ENCODE assay signal across 12 cellular contexts in the genomic region with DNA sequence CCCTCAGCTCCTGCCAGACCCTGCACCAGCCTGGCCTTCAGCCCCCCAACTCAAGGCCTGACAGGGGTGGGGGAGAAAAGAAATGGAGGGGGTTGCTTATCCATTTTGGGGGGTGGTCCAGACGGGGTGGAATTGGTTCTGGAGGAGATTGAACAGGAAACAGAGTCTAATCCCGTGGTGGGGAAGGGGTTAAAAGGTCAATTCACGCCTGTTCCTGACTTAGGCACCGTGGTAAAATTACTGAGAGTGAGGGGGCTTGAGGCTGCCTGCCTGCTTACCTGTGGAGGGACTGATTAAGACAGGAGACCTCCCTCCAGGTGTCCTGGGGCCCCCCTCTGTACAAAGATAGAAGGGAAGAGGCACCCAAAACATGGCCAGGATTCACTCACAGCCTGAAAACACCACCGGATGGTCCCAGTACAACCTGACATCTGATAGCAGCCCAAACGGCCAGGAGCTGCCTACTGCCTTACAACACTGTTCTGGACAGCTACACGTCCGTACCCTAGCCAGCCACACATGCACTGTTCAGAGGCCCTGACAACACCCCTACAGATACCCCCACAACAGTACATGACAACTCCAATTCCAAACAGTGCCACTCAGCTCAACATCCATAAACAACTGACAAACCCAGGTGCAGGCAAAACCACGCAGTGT. TPM values are rescaled to one million over a fixed set of nuclear protein-coding genes. Genes with fewer than 3 reads are reported as not detected.
DNase-seq lines count a peak whose midpoint lies in the region; ATAC-seq and TF ChIP-seq lines count a peak whose summit lies in the region.
"Had no signal": no experiment of that assay in that cellular context is flagged by ENCODE, and none has a peak within 500 bp of the region (broad histone marks: within the 10 kb centered on the region; RNA-seq: fewer than 3 reads in every experiment).

No MANE protein-coding gene starts in this region.

- H3K36me3 Mint-ChIP-seq in naive B cell, result no peaks in the 10 kb centered on the region
- H3K36me3 Mint-ChIP-seq: stimulated activated memory B cell treated with anti-CD40 and anti-IgM and Interleukin-4, amounts not matched to agents 10 μg/mL and 1 μg/mL and 100 μg/mL, for 72 hours had no signal

- WGBS in ectodermal cell, 2 experiments, result 7% methylated on average over 9 of the region's 9 CpGs
- WGBS in transverse colon (ENCODE audit: low coverage in 1 of 2), 2 donors, result 43% methylated on average over 9 of the region's 9 CpGs; no CpG with 5 or more reads in 1 of the 2 donors

- TF ChIP-seq POLR2A in transverse colon (IDR thresholded peaks at IDR 0.05), result no peak

- peak; percentile 59 for DNase-seq in NCI-H1092 treated with DMSO at 0.1 percent for 48 hours (lab: John Stamatoyannopoulos, UW)
- no peak for DNase-seq in NCI-H1092 (lab: John Stamatoyannopoulos, UW)
- no peak for DNase-seq in naive B cell
- no peak for DNase-seq in transverse colon
- DNase-seq in NCI-H510A treated with DMSO at 0.1 percent for 48 hours (lab: John Stamatoyannopoulos, UW), result no peak
- no peak for DNase-seq in SIG-M5 (lab: John Stamatoyannopoulos, UW)
- no peak for DNase-seq in iPS-NIHi7 (ENCODE audit: extremely low spot score)
- DNase-seq: 8988T; activated CD4-positive, alpha-beta T cell treated with anti-CD3 and anti-CD28 coated beads, Interleukin-2, amount 50 U/mL, for 48 hours had no signal

- H3K27ac Mint-ChIP-seq in naive B cell, result peak overlapping the region in 4 of 6 donors; percentile 39 to 73 (median 56)
- H3K27ac Mint-ChIP-seq: stimulated activated memory B cell treated with anti-CD40 and anti-IgM and Interleukin-4, amounts not matched to agents 10 μg/mL and 1 μg/mL and 100 μg/mL, for 72 hours had no signal

- no peak for TF ChIP-seq EP300 in transverse colon (IDR thresholded peaks at IDR 0.05; ENCODE audit: low read depth)

- intact Hi-C loops in transverse colon (cut with DNase I; ENCODE audit: low total_unique reads), result no loop called here

- H3K27ac ChIP-seq in ectodermal cell (ENCODE audit: insufficient read depth, low read depth, low read length, poor library complexity, severe bottlenecking), result peak overlapping the region; percentile 95
- H3K27ac ChIP-seq in transverse colon, result peak overlapping the region; percentile 82 to 95 (median 92)

- H3K9me3 Mint-ChIP-seq in naive B cell, result no peaks in the 10 kb centered on the region
- H3K9me3 Mint-ChIP-seq: stimulated activated memory B cell treated with anti-CD40 and anti-IgM and Interleukin-4, amounts not matched to agents 10 μg/mL and 1 μg/mL and 100 μg/mL, for 72 hours had no signal

- H3K9me3 ChIP-seq in ectodermal cell (ENCODE audit: control insufficient read depth, low read length) (no peaks in the 10 kb centered on the region), transverse colon (no peaks in the 10 kb centered on the region)

- H3K36me3 ChIP-seq in ectodermal cell (ENCODE audit: control insufficient read depth, insufficient read depth, low read length) (no peaks in the 10 kb centered on the region), transverse colon (no peaks in the 10 kb centered on the region)

- H3K4me3 ChIP-seq in ectodermal cell (ENCODE audit: insufficient read depth, low read depth, low read length), result peak overlapping the region; percentile 24
- H3K4me3 ChIP-seq in transverse colon, result no peak overlapping the region
- H3K4me3 ChIP-seq: GM12878 had no signal

- H3K27me3 ChIP-seq in ectodermal cell (ENCODE audit: control insufficient read depth, insufficient read depth, low read length, poor library complexity, severe bottlenecking) (no peaks in the 10 kb centered on the region), transverse colon (no peaks in the 10 kb centered on the region)

- no peaks in the 10 kb centered on the region for H3K27me3 Mint-ChIP-seq in naive B cell
- H3K27me3 Mint-ChIP-seq: stimulated activated memory B cell treated with anti-CD40 and anti-IgM and Interleukin-4, amounts not matched to agents 10 μg/mL and 1 μg/mL and 100 μg/mL, for 72 hours had no signal

- in situ Hi-C loops in transverse colon (cut with MboI; ENCODE audit: low pct_ligation_motif_present in 1 of 4, low pct_unique_long_range_greater_than_20kb in 1 of 4, low sequenced_read_pairs in 3 of 4), result no loop called here

- H3K4me1 ChIP-seq in ectodermal cell (ENCODE audit: control insufficient read depth, insufficient read depth, low read length) (peaks cover 85% of the 10 kb centered on the region), transverse colon (peaks cover 59 to 93% (median 80%) of the 10 kb centered on the region in 4 donors)

- no peak overlapping the region for H3K4me3 Mint-ChIP-seq in naive B cell
- H3K4me3 Mint-ChIP-seq: stimulated activated memory B cell treated with anti-CD40 and anti-IgM and Interleukin-4, amounts not matched to agents 10 μg/mL and 1 μg/mL and 100 μg/mL, for 72 hours had no signal

- no peak for ATAC-seq in naive B cell (ENCODE audit: low read depth in 2 of 2)
- ATAC-seq: GM12878; stimulated activated memory B cell treated with anti-CD40 and anti-IgM and Interleukin-4, amounts not matched to agents 10 μg/mL and 1 μg/mL and 100 μg/mL, for 72 hours had no signal

- TF ChIP-seq CTCF in transverse colon (IDR thresholded peaks at IDR 0.05), result no peak

- H3K4me1 Mint-ChIP-seq in naive B cell, result peaks cover 46 to 57% (median 54%) of the 10 kb centered on the region in 3 donors

RNA-seq across cellular contexts. Expression of a gene that starts 31.8 kb away (rescaled TPM):
- 90.4 TPM for polyA plus RNA-seq in ectodermal cell (2013, experiment 1 of 4)
- 114 TPM for polyA plus RNA-seq in ectodermal cell (2013, experiment 2 of 4)
- 75.5 TPM for polyA plus RNA-seq in ectodermal cell (2013, experiment 3 of 4)
- 88.7 TPM for polyA plus RNA-seq in ectodermal cell (2013, experiment 4 of 4)
- polyA plus RNA-seq in naive B cell (ENCODE audit: low read depth in 6 of 6), result 1 to 10 TPM in 3 of 6 donors, under 1 TPM in 3; 0.15 to 2.3 (median 0.91) TPM
- total RNA-seq in transverse colon, result 10 to 100 TPM; 11.7 to 34.4 (median 21.3) TPM
